In genomic region chr17:59565171-59565958, GRCh38 we compare ENCODE assay signal across 9 cellular contexts. TPM values are rescaled to one million over a fixed set of nuclear protein-coding genes. Genes with fewer than 3 reads are reported as not detected.
DNase-seq lines count a peak whose midpoint lies in the region; ATAC-seq, FAIRE-seq and TF ChIP-seq lines count a peak whose summit lies in the region.
"Had no signal": no experiment of that assay in that cellular context is flagged by ENCODE, and none has a peak within 500 bp of the region (broad histone marks: within the 10 kb centered on the region; RNA-seq: fewer than 3 reads in every experiment).

A gene with protein sequence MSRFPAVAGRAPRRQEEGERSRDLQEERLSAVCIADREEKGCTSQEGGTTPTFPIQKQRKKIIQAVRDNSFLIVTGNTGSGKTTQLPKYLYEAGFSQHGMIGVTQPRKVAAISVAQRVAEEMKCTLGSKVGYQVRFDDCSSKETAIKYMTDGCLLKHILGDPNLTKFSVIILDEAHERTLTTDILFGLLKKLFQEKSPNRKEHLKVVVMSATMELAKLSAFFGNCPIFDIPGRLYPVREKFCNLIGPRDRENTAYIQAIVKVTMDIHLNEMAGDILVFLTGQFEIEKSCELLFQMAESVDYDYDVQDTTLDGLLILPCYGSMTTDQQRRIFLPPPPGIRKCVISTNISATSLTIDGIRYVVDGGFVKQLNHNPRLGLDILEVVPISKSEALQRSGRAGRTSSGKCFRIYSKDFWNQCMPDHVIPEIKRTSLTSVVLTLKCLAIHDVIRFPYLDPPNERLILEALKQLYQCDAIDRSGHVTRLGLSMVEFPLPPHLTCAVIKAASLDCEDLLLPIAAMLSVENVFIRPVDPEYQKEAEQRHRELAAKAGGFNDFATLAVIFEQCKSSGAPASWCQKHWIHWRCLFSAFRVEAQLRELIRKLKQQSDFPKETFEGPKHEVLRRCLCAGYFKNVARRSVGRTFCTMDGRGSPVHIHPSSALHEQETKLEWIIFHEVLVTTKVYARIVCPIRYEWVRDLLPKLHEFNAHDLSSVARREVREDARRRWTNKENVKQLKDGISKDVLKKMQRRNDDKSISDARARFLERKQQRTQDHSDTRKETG (plus strand): TSS chr17:59565610. CDS start chr17:59565672, 62 bp downstream.

- no peaks in the 10 kb centered on the region for H3K9me3 ChIP-seq in smooth muscle cell (replicated peaks; ENCODE audit: low read depth)

- H3K36me3 Mint-ChIP-seq in WTC11 = peaks cover 13% of the 10 kb centered on the region

- TF ChIP-seq CTCF in WTC11 (IDR thresholded peaks at IDR 0.05) = no peak
- no peak for TF ChIP-seq CTCF in bronchial epithelial cell (IDR thresholded peaks at IDR 0.05; ENCODE audit: insufficient read depth, low read length, severe bottlenecking)
- no peak for TF ChIP-seq CTCF in smooth muscle cell (IDR thresholded peaks at IDR 0.05; ENCODE audit: borderline replicate concordance, insufficient read depth, poor library complexity, severe bottlenecking)

- peaks cover 28% of the 10 kb centered on the region for H3K27me3 Mint-ChIP-seq in WTC11 (ENCODE audit: low read depth)

- H2AFZ ChIP-seq in smooth muscle cell (ENCODE audit: low read depth) = peak within 1 kb of the TSS; percentile 99

- H3K36me3 ChIP-seq in bronchial epithelial cell (ENCODE audit: control insufficient read depth, insufficient read depth, low read length) = no peaks in the 10 kb centered on the region
- no peaks in the 10 kb centered on the region for H3K36me3 ChIP-seq in smooth muscle cell (ENCODE audit: low read depth)

- H3K27ac Mint-ChIP-seq in WTC11 = peak within 1 kb of the TSS; percentile 99

- peak within 1 kb of the TSS; percentile 83 for H3K4me2 ChIP-seq in smooth muscle cell

- no peak for FAIRE-seq in bronchial epithelial cell (lab: Jason Lieb, UNC)
- FAIRE-seq: G401.6 had no signal

- H3K27me3 ChIP-seq in bronchial epithelial cell (ENCODE audit: control insufficient read depth, insufficient read depth, low read length) (no peaks in the 10 kb centered on the region), smooth muscle cell (ENCODE audit: low read depth) (no peaks in the 10 kb centered on the region)

- WGBS in smooth muscle cell (ENCODE audit: low lambda C conversion rate) = 9% methylated on average over 62 of the region's 62 CpGs

- H3K4me1 ChIP-seq in smooth muscle cell (ENCODE audit: low read depth) = peaks cover 3% of the 10 kb centered on the region

- peak within 1 kb of the TSS; percentile 100 for H3K4me3 Mint-ChIP-seq in WTC11

- H4K20me1 ChIP-seq in smooth muscle cell (ENCODE audit: low read depth) = no peaks in the 10 kb centered on the region

- no peaks in the 10 kb centered on the region for H3F3A ChIP-seq in smooth muscle cell (ENCODE audit: low read depth)

- ATAC-seq in GM18868 (IDR thresholded peaks at IDR 0.05; ENCODE audit: unreplicated experiment) (peak; percentile 82), HG03139 (IDR thresholded peaks at IDR 0.05; ENCODE audit: unreplicated experiment) (peak; percentile 68), WTC11 (peak; percentile 83)

- H3K79me2 ChIP-seq in smooth muscle cell (ENCODE audit: low read depth) = peaks cover 30% of the 10 kb centered on the region

- CTCF ChIA-PET in WTC11 (lab: Charles Lee) = interaction anchor here (0.5 to 0.6 kb wide), 2 partner anchors 8 to 977 kb away, joined by 3 to 5 read pairs; no protein-coding TSS in a partner anchor

- H3K4me3 ChIP-seq in bronchial epithelial cell (ENCODE audit: low read depth, low read length) = peak within 1 kb of the TSS; percentile 87
- peak within 1 kb of the TSS; percentile 97 for H3K4me3 ChIP-seq in smooth muscle cell

- H3K9ac ChIP-seq in smooth muscle cell (ENCODE audit: low read depth) = peak within 1 kb of the TSS; percentile 89

- POLR2A ChIA-PET in WTC11 (lab: Charles Lee) = interaction anchor here (0.5 to 1.0 kb wide), 2 partner anchors 54 to 821 kb away, joined by 3 read pairs; partner anchors contain the start of gene CLTC

- H3K27ac ChIP-seq in smooth muscle cell (ENCODE audit: low read depth) = peak within 1 kb of the TSS; percentile 80

- DNase-seq in A172 (ENCODE audit: low spot score) = peak; percentile 93
- peak; percentile 73 for DNase-seq in NCI-H226
- DNase-seq in WTC11 (ENCODE audit: low spot score) = peak; percentile 96
- peak; percentile 82 for DNase-seq in bronchial epithelial cell (ENCODE audit: low read depth)
- DNase-seq in iPS-NIHi7 (ENCODE audit: extremely low spot score) = peak; percentile 98
- peak; percentile 58 for DNase-seq in smooth muscle cell (lab: John Stamatoyannopoulos, UW; ENCODE audit: unreplicated experiment)

- peaks cover 5% of the 10 kb centered on the region for H3K4me1 Mint-ChIP-seq in WTC11

- H3K9me3 Mint-ChIP-seq in WTC11 = peaks cover 10% of the 10 kb centered on the region

TF ChIP-seq in WTC11, 78 proteins besides CTCF, POLR2A, EP300 and RAD21 (continues in another document):
- TF ChIP-seq NR2C2 (CRISPR knock-in tag; IDR thresholded peaks at IDR 0.05) (peak; percentile 89), RELA (CRISPR knock-in tag; IDR thresholded peaks at IDR 0.05; ENCODE audit: borderline replicate concordance) (peak; percentile 99), ETV6 (CRISPR knock-in tag; IDR thresholded peaks at IDR 0.05) (peak; percentile 99), ZNF232 (CRISPR knock-in tag; IDR thresholded peaks at IDR 0.05) (peak; percentile 99), E2F4 (CRISPR knock-in tag; IDR thresholded peaks at IDR 0.05; ENCODE audit: borderline replicate concordance, low read depth) (peak; percentile 98), ATF1 (CRISPR knock-in tag; IDR thresholded peaks at IDR 0.05) (peak; percentile 99), ATF3 (CRISPR knock-in tag; conservative IDR thresholded peaks at IDR 0.05) (peak; percentile 94), OVOL2 (CRISPR knock-in tag; IDR thresholded peaks at IDR 0.05; ENCODE audit: borderline replicate concordance) (no peak), NR1H2 (CRISPR knock-in tag; IDR thresholded peaks at IDR 0.05) (peak; percentile 87), MLX (CRISPR knock-in tag; IDR thresholded peaks at IDR 0.05) (peak; percentile 98)
- TF ChIP-seq, protein P1, sequence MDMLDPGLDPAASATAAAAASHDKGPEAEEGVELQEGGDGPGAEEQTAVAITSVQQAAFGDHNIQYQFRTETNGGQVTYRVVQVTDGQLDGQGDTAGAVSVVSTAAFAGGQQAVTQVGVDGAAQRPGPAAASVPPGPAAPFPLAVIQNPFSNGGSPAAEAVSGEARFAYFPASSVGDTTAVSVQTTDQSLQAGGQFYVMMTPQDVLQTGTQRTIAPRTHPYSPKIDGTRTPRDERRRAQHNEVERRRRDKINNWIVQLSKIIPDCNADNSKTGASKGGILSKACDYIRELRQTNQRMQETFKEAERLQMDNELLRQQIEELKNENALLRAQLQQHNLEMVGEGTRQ (CRISPR knock-in tag; IDR thresholded peaks at IDR 0.05) = peak; percentile 74
- TF ChIP-seq, protein P2, sequence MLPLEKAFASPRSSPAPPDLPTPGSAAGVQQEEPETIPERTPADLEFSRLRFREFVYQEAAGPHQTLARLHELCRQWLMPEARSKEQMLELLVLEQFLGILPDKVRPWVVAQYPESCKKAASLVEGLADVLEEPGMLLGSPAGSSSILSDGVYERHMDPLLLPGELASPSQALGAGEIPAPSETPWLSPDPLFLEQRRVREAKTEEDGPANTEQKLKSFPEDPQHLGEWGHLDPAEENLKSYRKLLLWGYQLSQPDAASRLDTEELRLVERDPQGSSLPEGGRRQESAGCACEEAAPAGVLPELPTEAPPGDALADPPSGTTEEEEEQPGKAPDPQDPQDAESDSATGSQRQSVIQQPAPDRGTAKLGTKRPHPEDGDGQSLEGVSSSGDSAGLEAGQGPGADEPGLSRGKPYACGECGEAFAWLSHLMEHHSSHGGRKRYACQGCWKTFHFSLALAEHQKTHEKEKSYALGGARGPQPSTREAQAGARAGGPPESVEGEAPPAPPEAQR (CRISPR knock-in tag; IDR thresholded peaks at IDR 0.05) = peak; percentile 43; the same call in 1 of the 2 replicates
- TF ChIP-seq, protein P3, sequence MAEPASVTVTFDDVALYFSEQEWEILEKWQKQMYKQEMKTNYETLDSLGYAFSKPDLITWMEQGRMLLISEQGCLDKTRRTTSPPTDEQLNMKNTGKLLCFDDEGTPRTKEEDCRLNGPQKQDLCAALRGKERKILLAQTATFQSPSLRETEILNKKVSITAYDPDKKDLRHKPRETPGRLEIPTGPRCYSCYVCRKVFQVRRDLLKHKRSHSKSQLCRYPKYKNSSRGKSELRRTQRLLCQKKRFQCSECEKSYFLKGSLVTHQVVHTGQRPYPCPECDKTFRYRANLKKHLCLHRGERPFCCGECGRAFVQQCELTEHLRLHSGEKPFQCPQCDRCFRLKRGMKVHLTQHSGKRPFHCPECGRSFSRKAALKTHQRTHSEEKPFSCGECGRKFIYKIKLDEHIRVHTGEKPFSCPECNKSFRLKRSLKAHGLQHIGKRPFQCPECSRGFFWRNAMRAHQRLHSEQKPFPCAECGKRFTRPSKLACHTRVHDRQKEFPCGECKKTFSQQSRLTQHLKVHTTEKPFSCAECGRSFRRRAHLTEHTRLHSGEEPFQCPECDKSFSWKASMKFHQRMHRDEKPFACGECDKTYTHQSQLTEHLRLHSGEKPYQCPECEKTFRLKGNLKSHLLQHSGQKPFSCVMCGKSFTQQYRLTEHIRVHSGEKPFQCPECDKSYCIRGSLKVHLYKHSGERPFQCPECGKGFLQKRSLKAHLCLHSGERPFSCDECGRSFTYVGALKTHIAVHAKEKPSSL (CRISPR knock-in tag; conservative IDR thresholded peaks at IDR 0.05) = no peak

RNA-seq across cellular contexts. Expression of the gene that starts here (rescaled TPM):
- total RNA-seq in A172 (2014; rRNA removed; shearing (Covaris generic)) = 67.1 and 70.5 TPM in 2 replicates
- total RNA-seq in WTC11 (2021) (26.9 to 29.6 TPM (median 28.8 TPM) in 3 replicates), bronchial epithelial cell (29.3 and 37.6 TPM in 2 replicates), smooth muscle cell (44.7 and 52.3 TPM in 2 replicates)
- polyA plus RNA-seq in smooth muscle cell = 10.8 and 16.5 TPM in 2 replicates

Comparison
In these comparisons a context has a peak if more than half of its experiments do, and no peak if none do; other contexts are left out.
1. Peak in every context shown above with its lines: DNase-seq, ATAC-seq, H3K4me3 ChIP-seq and H3K27ac ChIP-seq.